ENCODE assay signal across 17 cellular contexts in genomic region chr5:147882586-147883313, GRCh38. TPM values are rescaled to one million over a fixed set of nuclear protein-coding genes. Genes with fewer than 3 reads are reported as not detected.
"Had no signal": no experiment of that assay in that cellular context is flagged by ENCODE, and none has a peak within 500 bp of the region (broad histone marks: within the 10 kb centered on the region; RNA-seq: fewer than 3 reads in every experiment).

No MANE protein-coding gene starts in this region.

- DNase-seq: activated CD4-positive, alpha-beta T cell treated with anti-CD3 and anti-CD28 coated beads, Interleukin-2, amount 50 U/mL, for 4 hours; activated effector memory CD4-positive, alpha-beta T cell treated with Interleukin-2 at 50 U/mL for 16 hours; activated T-cell treated with anti-CD3 and anti-CD28 coated beads, Interleukin-2, amount 50 U/mL, for 24 hours; hippocampal formation; mammary epithelial cell; sigmoid colon; stimulated activated CD4-positive, alpha-beta T cell treated with anti-CD3 and anti-CD28 coated beads, Interleukin-12 subunit alpha, Interleukin-12 subunit beta, amount 100 ng/mL, for 4 hours; stimulated activated naive CD4-positive, alpha-beta T cell; substantia nigra; transverse colon had no signal

- H3K4me3 Mint-ChIP-seq: activated T-cell treated with anti-CD3 and anti-CD28 coated beads, Interleukin-2, amount 50 U/mL, for 24 hours; natural killer cell treated with Interleukin-12 subunit alpha and Interleukin-12 subunit beta and Interleukin-15 and Interleukin-18, amount 100 ng/mL, for 72 hours had no signal

- H3K36me3 ChIP-seq: gastroesophageal sphincter, prostate gland, sigmoid colon, transverse colon had no signal

- H3K27ac ChIP-seq: gastroesophageal sphincter, prostate gland, sigmoid colon, transverse colon had no signal

- H3K27ac Mint-ChIP-seq: activated naive CD4-positive, alpha-beta T cell treated with anti-CD3 and anti-CD28 coated beads, Interleukin-2, amount 50 U/mL, for 72 hours; activated T-cell treated with anti-CD3 and anti-CD28 coated beads, Interleukin-2, amount 50 U/mL, for 24 hours; natural killer cell treated with Interleukin-12 subunit alpha and Interleukin-12 subunit beta and Interleukin-15 and Interleukin-18, amount 100 ng/mL, for 72 hours had no signal

- H3K4me1 ChIP-seq: gastroesophageal sphincter, prostate gland, sigmoid colon, transverse colon had no signal

- H3K9me3 Mint-ChIP-seq: activated T-cell treated with anti-CD3 and anti-CD28 coated beads, Interleukin-2, amount 50 U/mL, for 24 hours; natural killer cell treated with Interleukin-12 subunit alpha and Interleukin-12 subunit beta and Interleukin-15 and Interleukin-18, amount 100 ng/mL, for 72 hours had no signal

- H3K4me3 ChIP-seq: gastroesophageal sphincter, prostate gland, sigmoid colon, transverse colon had no signal

- H3K27me3 ChIP-seq: gastroesophageal sphincter, sigmoid colon, transverse colon had no signal

- H3K36me3 Mint-ChIP-seq: activated naive CD4-positive, alpha-beta T cell treated with anti-CD3 and anti-CD28 coated beads, Interleukin-2, amount 50 U/mL, for 72 hours; natural killer cell treated with Interleukin-12 subunit alpha and Interleukin-12 subunit beta and Interleukin-15 and Interleukin-18, amount 100 ng/mL, for 72 hours had no signal

- H3K9me3 ChIP-seq: gastroesophageal sphincter, prostate gland, sigmoid colon, transverse colon had no signal

RNA-seq across cellular contexts. Expression of gene SCGB3A2, which starts 4.2 kb away (rescaled TPM):
- total RNA-seq: activated naive CD4-positive, alpha-beta T cell treated with anti-CD3 and anti-CD28 coated beads, Interleukin-2, amount 50 U/mL, for 72 hours; bronchial epithelial cell; gastroesophageal sphincter; mammary epithelial cell; natural killer cell treated with Interleukin-12 subunit alpha and Interleukin-12 subunit beta and Interleukin-15 and Interleukin-18, amount 100 ng/mL, for 72 hours; omental fat pad; prostate gland; sigmoid colon; T-helper 2 cell treated with Interferon-gamma antibody and Interleukin-4, amounts not matched to agents 100 ng/mL and 5 ng/mL, for 36 hours; transverse colon had no signal
- polyA plus RNA-seq: mammary epithelial cell had no signal

RNA-seq across cellular contexts. Expression of gene C5orf46, which starts 23.6 kb away (rescaled TPM):
- total RNA-seq: activated naive CD4-positive, alpha-beta T cell treated with anti-CD3 and anti-CD28 coated beads, Interleukin-2, amount 50 U/mL, for 72 hours; bronchial epithelial cell; gastroesophageal sphincter; natural killer cell treated with Interleukin-12 subunit alpha and Interleukin-12 subunit beta and Interleukin-15 and Interleukin-18, amount 100 ng/mL, for 72 hours; omental fat pad; sigmoid colon; T-helper 2 cell treated with Interferon-gamma antibody and Interleukin-4, amounts not matched to agents 100 ng/mL and 5 ng/mL, for 36 hours; transverse colon had no signal
- polyA plus RNA-seq: sigmoid colon had no signal

RNA-seq across cellular contexts. Expression of gene SPINK1, which starts 51.3 kb away (rescaled TPM):
- total RNA-seq: activated naive CD4-positive, alpha-beta T cell treated with anti-CD3 and anti-CD28 coated beads, Interleukin-2, amount 50 U/mL, for 72 hours; gastroesophageal sphincter; mammary epithelial cell; natural killer cell treated with Interleukin-12 subunit alpha and Interleukin-12 subunit beta and Interleukin-15 and Interleukin-18, amount 100 ng/mL, for 72 hours; omental fat pad; T-helper 2 cell treated with Interferon-gamma antibody and Interleukin-4, amounts not matched to agents 100 ng/mL and 5 ng/mL, for 36 hours had no signal
- polyA plus RNA-seq: mammary epithelial cell had no signal
